34 cellular contexts compared by ENCODE assay signal in the genomic region with DNA sequence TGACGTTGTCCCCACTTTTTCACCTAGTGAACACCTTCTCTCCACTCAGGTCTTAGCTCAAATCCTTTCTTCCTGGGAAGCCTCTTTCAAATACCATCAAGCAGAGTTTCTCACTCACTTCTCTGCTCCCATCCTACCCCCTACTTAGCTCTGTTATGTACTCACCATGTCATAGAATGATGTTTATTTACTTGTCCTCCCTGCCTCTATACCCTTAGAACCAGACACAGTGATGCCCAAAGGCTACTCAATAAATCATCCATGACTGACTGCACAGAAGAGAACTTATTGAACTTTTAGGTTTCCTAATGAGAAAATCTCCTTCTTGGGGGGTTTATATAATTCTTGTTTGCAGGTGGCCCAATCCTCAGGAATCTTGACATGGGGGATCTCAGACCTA.
"Had no signal": no experiment of that assay in that cellular context is flagged by ENCODE, and none has a peak within 500 bp of the region (broad histone marks: within the 10 kb centered on the region; RNA-seq: fewer than 3 reads in every experiment).

No MANE protein-coding gene starts in this region.

- H3K27ac Mint-ChIP-seq: activated B cell treated with CpG ODN at 0.5 μM for 24 hours; activated CD4-positive, alpha-beta memory T cell treated with anti-CD3 and anti-CD28 coated beads for 36 hours; activated CD4-positive, alpha-beta T cell treated with anti-CD3 and anti-CD28 coated beads, Interleukin-2, amount 10 ng/mL, durations not matched to agents 24 days and 14 days; activated CD8-positive, alpha-beta memory T cell treated with anti-CD3 and anti-CD28 coated beads, Interleukin-2, amount 10 ng/mL, durations not matched to agents 7 days and 5 days; activated CD8-positive, alpha-beta T cell treated with anti-CD3 and anti-CD28 coated beads, Interleukin-2, amount 10 ng/mL, durations not matched to agents 7 days and 5 days; activated naive CD4-positive, alpha-beta T cell treated with anti-CD3 and anti-CD28 coated beads for 36 hours; activated naive CD4-positive, alpha-beta T cell treated with anti-CD3 and anti-CD28 coated beads, Interleukin-2, amount 50 U/mL, for 72 hours; activated naive CD8-positive, alpha-beta T cell treated with anti-CD3 and anti-CD28 coated beads for 36 hours; activated T-cell treated with anti-CD3 and anti-CD28 coated beads, Interleukin-2, amount 50 U/mL, for 24 hours; activated T-helper 2 cell treated with anti-CD3 and anti-CD28 coated beads, Interferon-gamma antibody, Interleukin-2, Interleukin-4, amounts not matched to agents 10 μg/mL and 5 μg/mL and 100 μg/mL, durations not matched to agents 14 hours and 24 hours and 36 hours; T-helper 1 cell treated with Interleukin-12 subunit alpha and Interleukin-12 subunit beta and Interleukin-4 antibody, amounts not matched to agents 30 μg/mL and 1 μg/mL, for 36 hours; T-helper 2 cell treated with Interferon-gamma antibody and Interleukin-4, amounts not matched to agents 5 μg/mL and 100 μg/mL, for 36 hours had no signal

- H3K27ac ChIP-seq: adrenal gland, body of pancreas, brain microvascular endothelial cell, breast epithelium, VCaP had no signal

- H3K36me3 ChIP-seq: adrenal gland, brain microvascular endothelial cell, breast epithelium had no signal

- H3K9me3 ChIP-seq: adrenal gland, body of pancreas, breast epithelium had no signal

- DNase-seq: activated B cell treated with CpG ODN at 0.5 μM for 24 hours; activated CD4-positive, alpha-beta memory T cell treated with anti-CD3 and anti-CD28 coated beads for 36 hours; activated CD4-positive, alpha-beta T cell treated with anti-CD3 and anti-CD28 coated beads for 4 hours; activated CD4-positive, alpha-beta T cell treated with anti-CD3 and anti-CD28 coated beads, Interleukin-2, amount 10 ng/mL, durations not matched to agents 24 days and 14 days; activated CD4-positive, alpha-beta T cell treated with anti-CD3 and anti-CD28 coated beads, Interleukin-2, amount 50 U/mL, for 1 hour; activated CD4-positive, alpha-beta T cell treated with anti-CD3 and anti-CD28 coated beads, Interleukin-2, amount 50 U/mL, for 4 hours; activated CD4-positive, CD25-positive, alpha-beta regulatory T cell treated with anti-CD3 and anti-CD28 coated beads, Interleukin-2, amount 50 U/mL, for 72 hours; activated CD8-positive, alpha-beta memory T cell treated with anti-CD3 and anti-CD28 coated beads for 24 hours; activated CD8-positive, alpha-beta memory T cell treated with anti-CD3 and anti-CD28 coated beads, Interleukin-2, amount 10 ng/mL, durations not matched to agents 7 days and 5 days; activated CD8-positive, alpha-beta memory T cell treated with anti-CD3 and anti-CD28 coated beads, Interleukin-2, amount 50 U/mL, for 48 hours; activated CD8-positive, alpha-beta T cell treated with anti-CD3 and anti-CD28 coated beads, Interleukin-2, amount 10 ng/mL, durations not matched to agents 7 days and 5 days; activated effector memory CD4-positive, alpha-beta T cell treated with Interleukin-2 at 50 U/mL for 16 hours; activated gamma-delta T cell treated with Interleukin-2 at 50 U/mL for 16 hours; activated naive CD4-positive, alpha-beta T cell; activated naive CD4-positive, alpha-beta T cell treated with anti-CD3 and anti-CD28 coated beads for 36 hours; activated naive CD4-positive, alpha-beta T cell treated with anti-CD3 and anti-CD28 coated beads, Interleukin-2, amount 50 U/mL, for 16 hours; activated naive CD8-positive, alpha-beta T cell treated with anti-CD3 and anti-CD28 coated beads for 36 hours; activated T-cell treated with anti-CD3 and anti-CD28 coated beads, Interleukin-2, amount 50 U/mL, for 24 hours; activated T-cell treated with anti-CD3 and anti-CD28 coated beads, Interleukin-2, amount 50 U/mL, for 48 hours; adrenal gland; amniotic stem cell; aorta; body of pancreas; brain microvascular endothelial cell; cerebellar nuclear complex; T-helper 2 cell; T-helper 9 cell had no signal

- H3K4me3 ChIP-seq: adrenal gland, body of pancreas, breast epithelium had no signal

- H3K4me1 Mint-ChIP-seq: activated B cell treated with CpG ODN at 0.5 μM for 24 hours; activated CD4-positive, alpha-beta T cell treated with anti-CD3 and anti-CD28 coated beads, Interleukin-2, amount 10 ng/mL, durations not matched to agents 24 days and 14 days; activated CD8-positive, alpha-beta memory T cell treated with anti-CD3 and anti-CD28 coated beads, Interleukin-2, amount 10 ng/mL, durations not matched to agents 7 days and 5 days; activated naive CD8-positive, alpha-beta T cell treated with anti-CD3 and anti-CD28 coated beads for 36 hours; central memory CD8-positive, alpha-beta T cell had no signal

- H3K4me3 Mint-ChIP-seq: activated B cell treated with CpG ODN at 0.5 μM for 24 hours; activated CD4-positive, alpha-beta memory T cell treated with anti-CD3 and anti-CD28 coated beads for 36 hours; activated CD4-positive, alpha-beta T cell treated with anti-CD3 and anti-CD28 coated beads, Interleukin-2, amount 10 ng/mL, durations not matched to agents 24 days and 14 days; activated CD8-positive, alpha-beta memory T cell treated with anti-CD3 and anti-CD28 coated beads, Interleukin-2, amount 10 ng/mL, durations not matched to agents 7 days and 5 days; activated CD8-positive, alpha-beta T cell treated with anti-CD3 and anti-CD28 coated beads, Interleukin-2, amount 10 ng/mL, durations not matched to agents 7 days and 5 days; activated naive CD4-positive, alpha-beta T cell treated with anti-CD3 and anti-CD28 coated beads for 36 hours; activated naive CD8-positive, alpha-beta T cell treated with anti-CD3 and anti-CD28 coated beads for 36 hours; activated T-cell treated with anti-CD3 and anti-CD28 coated beads, Interleukin-2, amount 50 U/mL, for 24 hours; central memory CD8-positive, alpha-beta T cell; T-helper 1 cell treated with Interleukin-12 subunit alpha and Interleukin-12 subunit beta and Interleukin-4 antibody, amounts not matched to agents 30 μg/mL and 1 μg/mL, for 36 hours; T-helper 2 cell treated with Interferon-gamma antibody and Interleukin-4, amounts not matched to agents 5 μg/mL and 100 μg/mL, for 36 hours had no signal

- H3K27me3 Mint-ChIP-seq: activated naive CD8-positive, alpha-beta T cell treated with anti-CD3 and anti-CD28 coated beads for 36 hours had no signal

- H3K36me3 Mint-ChIP-seq: activated CD4-positive, alpha-beta memory T cell treated with anti-CD3 and anti-CD28 coated beads for 36 hours; activated CD8-positive, alpha-beta memory T cell treated with anti-CD3 and anti-CD28 coated beads, Interleukin-2, amount 10 ng/mL, durations not matched to agents 7 days and 5 days; activated naive CD4-positive, alpha-beta T cell treated with anti-CD3 and anti-CD28 coated beads, Interleukin-2, amount 50 U/mL, for 72 hours; activated naive CD8-positive, alpha-beta T cell treated with anti-CD3 and anti-CD28 coated beads for 36 hours had no signal

- H3K9me3 Mint-ChIP-seq: activated B cell treated with CpG ODN at 0.5 μM for 24 hours; activated CD4-positive, alpha-beta memory T cell treated with anti-CD3 and anti-CD28 coated beads for 36 hours; activated CD4-positive, alpha-beta T cell treated with anti-CD3 and anti-CD28 coated beads, Interleukin-2, amount 10 ng/mL, durations not matched to agents 24 days and 14 days; activated naive CD4-positive, alpha-beta T cell treated with anti-CD3 and anti-CD28 coated beads for 36 hours; activated naive CD4-positive, alpha-beta T cell treated with anti-CD3 and anti-CD28 coated beads, Interleukin-2, amount 50 U/mL, for 72 hours; activated naive CD8-positive, alpha-beta T cell treated with anti-CD3 and anti-CD28 coated beads for 36 hours; activated T-cell treated with anti-CD3 and anti-CD28 coated beads, Interleukin-2, amount 50 U/mL, for 24 hours; activated T-helper 2 cell treated with anti-CD3 and anti-CD28 coated beads, Interferon-gamma antibody, Interleukin-2, Interleukin-4, amounts not matched to agents 10 μg/mL and 5 μg/mL and 100 μg/mL, durations not matched to agents 14 hours and 24 hours and 36 hours; central memory CD8-positive, alpha-beta T cell; T-helper 1 cell treated with Interleukin-12 subunit alpha and Interleukin-12 subunit beta and Interleukin-4 antibody, amounts not matched to agents 30 μg/mL and 1 μg/mL, for 36 hours; T-helper 2 cell treated with Interferon-gamma antibody and Interleukin-4, amounts not matched to agents 5 μg/mL and 100 μg/mL, for 36 hours had no signal

- H3K4me1 ChIP-seq: adrenal gland, body of pancreas, breast epithelium had no signal
